Comparison of ENCODE assay signal across 8 cellular contexts in the genomic region with DNA sequence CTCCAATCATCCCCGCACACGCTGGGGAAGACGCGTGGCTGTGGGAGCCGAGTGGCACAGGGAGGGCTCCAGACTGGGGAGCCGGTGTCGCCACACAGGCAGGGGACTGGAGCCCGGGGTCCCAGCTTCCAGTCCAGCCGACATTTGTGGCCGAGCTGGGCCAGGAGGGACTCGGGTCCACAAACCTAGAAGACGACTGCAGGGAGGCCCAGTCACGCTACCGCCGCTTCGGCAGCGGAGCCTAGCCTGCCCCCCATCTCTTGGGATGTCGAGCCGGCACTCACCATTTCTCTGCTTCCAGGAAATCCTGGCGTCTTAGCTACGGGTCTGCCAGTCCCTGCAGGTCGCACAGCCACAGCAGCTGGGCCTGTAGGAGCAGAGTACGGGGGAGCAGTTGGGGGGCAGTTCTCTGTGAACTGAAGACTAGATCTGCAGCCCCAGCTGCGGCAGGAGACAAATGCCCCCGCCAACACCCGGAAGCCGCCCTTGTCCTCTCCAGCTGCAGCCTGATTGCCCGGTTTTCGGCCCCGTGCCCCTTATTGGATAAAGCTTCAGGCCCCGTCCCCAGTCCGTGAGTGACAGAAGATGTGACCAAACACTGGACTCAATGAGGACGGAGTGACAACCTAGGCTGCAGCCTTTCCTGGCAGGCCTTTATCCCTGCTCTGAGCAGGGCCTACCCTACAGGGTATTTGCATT.
DNase-seq lines count a peak whose midpoint lies in the region; ATAC-seq and TF ChIP-seq lines count a peak whose summit lies in the region.

No MANE protein-coding gene starts in this region.

- H3K9me3 ChIP-seq in CD4-positive, alpha-beta memory T cell (ENCODE audit: control insufficient read depth in 1 of 2, low read length in 2 of 2): no peaks in the 10 kb centered on the region
- peaks cover 0 to 5% (median 0%) of the 10 kb centered on the region in 3 donors for H3K9me3 ChIP-seq in adrenal gland (replicated peaks in 1 of 3)
- peaks cover 0 to 12% (median 0%) of the 10 kb centered on the region in 12 donors for H3K9me3 ChIP-seq in heart left ventricle
- H3K9me3 ChIP-seq in prostate gland: no peaks in the 10 kb centered on the region

- H3K27me3 ChIP-seq in CD4-positive, alpha-beta memory T cell (ENCODE audit: insufficient read depth, low read length): no peaks in the 10 kb centered on the region
- H3K27me3 ChIP-seq in adrenal gland (no peaks in the 10 kb centered on the region), heart left ventricle (no peaks in the 10 kb centered on the region), prostate gland (replicated peaks; ENCODE audit: insufficient read depth) (no peaks in the 10 kb centered on the region)

- intact Hi-C loops in CD4-positive, alpha-beta memory T cell (cut with micrococcal nuclease): no loop called here
- intact Hi-C loops in adrenal gland (cut with DNase I) (no loop called here), heart left ventricle (cut with DNase I) (no loop called here), prostate gland (cut with DNase I) (loop anchor here (10.0 kb wide), 1 partner anchor 187 kb away; no protein-coding TSS in a partner anchor)
- intact Hi-C loops in activated CD4-positive, alpha-beta memory T cell treated with anti-CD3 and anti-CD28 coated beads for 36 hours (cut with micrococcal nuclease): no loop called here
- intact Hi-C loops in activated T-helper 1 cell treated with anti-CD3 and anti-CD28 coated beads, Interleukin-12 subunit alpha, Interleukin-12 subunit beta, Interleukin-2, Interleukin-4 antibody, amounts not matched to agents 30 ng/mL and 10 ng/mL and 1 ng/mL, durations not matched to agents 14 hours and 24 hours and 36 hours (cut with micrococcal nuclease): no loop called here

- no peaks in the 10 kb centered on the region for H3K36me3 ChIP-seq in CD4-positive, alpha-beta memory T cell (ENCODE audit: insufficient read depth, low read length)
- H3K36me3 ChIP-seq in adrenal gland (replicated peaks in 1 of 2): no peaks in the 10 kb centered on the region
- no peaks in the 10 kb centered on the region for H3K36me3 ChIP-seq in heart left ventricle
- no peaks in the 10 kb centered on the region for H3K36me3 ChIP-seq in prostate gland

- H3K4me3 Mint-ChIP-seq in CD4-positive, alpha-beta memory T cell: peak overlapping the region in 5 of 8 donors; percentile 24 to 74 (median 67)
- H3K4me3 Mint-ChIP-seq in activated CD4-positive, alpha-beta memory T cell treated with anti-CD3 and anti-CD28 coated beads for 36 hours: no peak overlapping the region
- no peak overlapping the region for H3K4me3 Mint-ChIP-seq in activated T-helper 1 cell treated with anti-CD3 and anti-CD28 coated beads, Interleukin-12 subunit alpha, Interleukin-12 subunit beta, Interleukin-2, Interleukin-4 antibody, amounts not matched to agents 30 ng/mL and 10 ng/mL and 1 ng/mL, durations not matched to agents 14 hours and 24 hours and 36 hours

- no peak overlapping the region for H3K4me3 ChIP-seq in CD4-positive, alpha-beta memory T cell (ENCODE audit: low read length in 2 of 2)
- H3K4me3 ChIP-seq in LNCaP clone FGC (ENCODE audit: low read depth, low read length) (peak overlapping the region; percentile 69), adrenal gland (peak overlapping the region in 2 of 4 donors; percentile 34 to 37), heart left ventricle (peak overlapping the region; percentile 41 to 82 (median 68)), prostate gland (peak overlapping the region; percentile 40 to 42)

- POLR2A ChIA-PET in CD4-positive, alpha-beta memory T cell (lab: Charles Lee; ENCODE audit: partially characterized antibody): interaction anchor here (0.6 kb wide), 1 partner anchor 158 kb away, joined by 3 read pairs; no protein-coding TSS in a partner anchor
- POLR2A ChIA-PET in activated CD4-positive, alpha-beta memory T cell treated with anti-CD3 and anti-CD28 coated beads for 36 hours (lab: Charles Lee): no interaction called here

- H3K27ac ChIP-seq in CD4-positive, alpha-beta memory T cell (ENCODE audit: low read depth, low read length): no peak overlapping the region
- H3K27ac ChIP-seq in adrenal gland (no peak overlapping the region), heart left ventricle (peak overlapping the region in 5 of 12 donors; percentile 0 to 44 (median 11)), prostate gland (no peak overlapping the region)

- peaks cover 0 to 40% (median 15%) of the 10 kb centered on the region in 8 donors for H3K9me3 Mint-ChIP-seq in CD4-positive, alpha-beta memory T cell
- H3K9me3 Mint-ChIP-seq in activated CD4-positive, alpha-beta memory T cell treated with anti-CD3 and anti-CD28 coated beads for 36 hours: peaks cover 13% of the 10 kb centered on the region
- peaks cover 29% of the 10 kb centered on the region for H3K9me3 Mint-ChIP-seq in activated T-helper 1 cell treated with anti-CD3 and anti-CD28 coated beads, Interleukin-12 subunit alpha, Interleukin-12 subunit beta, Interleukin-2, Interleukin-4 antibody, amounts not matched to agents 30 ng/mL and 10 ng/mL and 1 ng/mL, durations not matched to agents 14 hours and 24 hours and 36 hours

- H3K27me3 Mint-ChIP-seq in CD4-positive, alpha-beta memory T cell: peaks cover 0 to 4% of the 10 kb centered on the region in 2 donors
- H3K27me3 Mint-ChIP-seq in activated CD4-positive, alpha-beta memory T cell treated with anti-CD3 and anti-CD28 coated beads for 36 hours: peaks cover 7% of the 10 kb centered on the region
- no peaks in the 10 kb centered on the region for H3K27me3 Mint-ChIP-seq in activated T-helper 1 cell treated with anti-CD3 and anti-CD28 coated beads, Interleukin-12 subunit alpha, Interleukin-12 subunit beta, Interleukin-2, Interleukin-4 antibody, amounts not matched to agents 30 ng/mL and 10 ng/mL and 1 ng/mL, durations not matched to agents 14 hours and 24 hours and 36 hours (ENCODE audit: insufficient read depth)

- DNase-seq in CD4-positive, alpha-beta memory T cell: peak in 3 of 5 donors; percentile 4 to 18 (median 15)
- peak; percentile 90 for DNase-seq in LNCaP clone FGC (ENCODE audit: low read depth)
- DNase-seq in adrenal gland: peak; percentile 65 to 95 (median 83)
- DNase-seq in heart left ventricle: peak; percentile 78 to 93 (median 92)
- peak; percentile 78 for DNase-seq in prostate gland (ENCODE audit: low spot score)
- DNase-seq in activated CD4-positive, alpha-beta memory T cell treated with anti-CD3 and anti-CD28 coated beads for 36 hours: no peak
- DNase-seq in activated T-helper 1 cell treated with anti-CD3 and anti-CD28 coated beads, Interleukin-12 subunit alpha, Interleukin-12 subunit beta, Interleukin-2, Interleukin-4 antibody, amounts not matched to agents 30 ng/mL and 10 ng/mL and 1 ng/mL, durations not matched to agents 14 hours and 24 hours and 36 hours (ENCODE audit: low spot score): no peak

- no peaks in the 10 kb centered on the region for H3K4me1 ChIP-seq in CD4-positive, alpha-beta memory T cell (ENCODE audit: insufficient read depth, low read length)
- H3K4me1 ChIP-seq in adrenal gland (replicated peaks in 1 of 2): no peaks in the 10 kb centered on the region
- H3K4me1 ChIP-seq in heart left ventricle: peaks cover 0 to 7% (median 0%) of the 10 kb centered on the region in 12 donors
- H3K4me1 ChIP-seq in prostate gland (replicated peaks): no peaks in the 10 kb centered on the region

- TF ChIP-seq POLR2A in adrenal gland (IDR thresholded peaks at IDR 0.05) (peak in 1 of 2 donors; percentile 55), heart left ventricle (IDR thresholded peaks at IDR 0.05) (no peak), prostate gland (IDR thresholded peaks at IDR 0.05) (no peak)

- ATAC-seq in GM21390 (IDR thresholded peaks at IDR 0.05; ENCODE audit: unreplicated experiment): peak; percentile 81
- peak; percentile 99 to 100 (median 100) for ATAC-seq in heart left ventricle

- 0 to 13% (median 4%) methylated on average over 4 to 33 of the region's 33 CpGs for WGBS in adrenal gland, 4 donors
- 4 to 20% (median 9%) methylated on average over 23 to 33 of the region's 33 CpGs for WGBS in heart left ventricle, 4 donors
- WGBS in prostate gland: 6% methylated on average over 20 of the region's 33 CpGs

- peaks cover 2 to 3% of the 10 kb centered on the region in 2 donors for H3K36me3 Mint-ChIP-seq in CD4-positive, alpha-beta memory T cell
- no peaks in the 10 kb centered on the region for H3K36me3 Mint-ChIP-seq in activated CD4-positive, alpha-beta memory T cell treated with anti-CD3 and anti-CD28 coated beads for 36 hours
- H3K36me3 Mint-ChIP-seq in activated T-helper 1 cell treated with anti-CD3 and anti-CD28 coated beads, Interleukin-12 subunit alpha, Interleukin-12 subunit beta, Interleukin-2, Interleukin-4 antibody, amounts not matched to agents 30 ng/mL and 10 ng/mL and 1 ng/mL, durations not matched to agents 14 hours and 24 hours and 36 hours (ENCODE audit: low read depth): no peaks in the 10 kb centered on the region

- CTCF ChIA-PET in CD4-positive, alpha-beta memory T cell (lab: Charles Lee; ENCODE audit: partially characterized antibody): no interaction called here
- CTCF ChIA-PET in activated CD4-positive, alpha-beta memory T cell treated with anti-CD3 and anti-CD28 coated beads for 36 hours (lab: Charles Lee): no interaction called here

- no peak overlapping the region for H3K27ac Mint-ChIP-seq in CD4-positive, alpha-beta memory T cell
- H3K27ac Mint-ChIP-seq in activated CD4-positive, alpha-beta memory T cell treated with anti-CD3 and anti-CD28 coated beads for 36 hours: no peak overlapping the region
- H3K27ac Mint-ChIP-seq in activated T-helper 1 cell treated with anti-CD3 and anti-CD28 coated beads, Interleukin-12 subunit alpha, Interleukin-12 subunit beta, Interleukin-2, Interleukin-4 antibody, amounts not matched to agents 30 ng/mL and 10 ng/mL and 1 ng/mL, durations not matched to agents 14 hours and 24 hours and 36 hours: no peak overlapping the region

- H3K4me1 Mint-ChIP-seq in CD4-positive, alpha-beta memory T cell: peaks cover 0 to 3% (median 0%) of the 10 kb centered on the region in 4 donors
- no peaks in the 10 kb centered on the region for H3K4me1 Mint-ChIP-seq in activated CD4-positive, alpha-beta memory T cell treated with anti-CD3 and anti-CD28 coated beads for 36 hours (ENCODE audit: low read depth)
- H3K4me1 Mint-ChIP-seq in activated T-helper 1 cell treated with anti-CD3 and anti-CD28 coated beads, Interleukin-12 subunit alpha, Interleukin-12 subunit beta, Interleukin-2, Interleukin-4 antibody, amounts not matched to agents 30 ng/mL and 10 ng/mL and 1 ng/mL, durations not matched to agents 14 hours and 24 hours and 36 hours (ENCODE audit: low read depth): no peaks in the 10 kb centered on the region

- TF ChIP-seq CTCF in LNCaP clone FGC (IDR thresholded peaks at IDR 0.05; ENCODE audit: control insufficient read depth, extremely low read depth, insufficient read depth): no peak
- no peak for TF ChIP-seq CTCF in adrenal gland (IDR thresholded peaks at IDR 0.05)
- no peak for TF ChIP-seq CTCF in heart left ventricle (IDR thresholded peaks at IDR 0.05)
- no peak for TF ChIP-seq CTCF in prostate gland (IDR thresholded peaks at IDR 0.05)

Comparison
In these comparisons a context has a peak if more than half of its experiments do, and no peak if none do; other contexts are left out.
1. DNase-seq: peak in CD4-positive, alpha-beta memory T cell (3 of 5), LNCaP clone FGC (single experiment), adrenal gland (7 of 7), heart left ventricle (5 of 5) and prostate gland (single experiment); none in activated CD4-positive, alpha-beta memory T cell treated with anti-CD3 and anti-CD28 coated beads for 36 hours (single experiment) and activated T-helper 1 cell treated with anti-CD3 and anti-CD28 coated beads, Interleukin-12 subunit alpha, Interleukin-12 subunit beta, Interleukin-2, Interleukin-4 antibody, amounts not matched to agents 30 ng/mL and 10 ng/mL and 1 ng/mL, durations not matched to agents 14 hours and 24 hours and 36 hours (single experiment).
2. H3K4me3 ChIP-seq: peak in LNCaP clone FGC (single experiment), heart left ventricle (12 of 12) and prostate gland (2 of 2); none in CD4-positive, alpha-beta memory T cell (0 of 2).
3. H3K4me3 Mint-ChIP-seq: peak in CD4-positive, alpha-beta memory T cell (5 of 8); none in activated CD4-positive, alpha-beta memory T cell treated with anti-CD3 and anti-CD28 coated beads for 36 hours (single experiment) and activated T-helper 1 cell treated with anti-CD3 and anti-CD28 coated beads, Interleukin-12 subunit alpha, Interleukin-12 subunit beta, Interleukin-2, Interleukin-4 antibody, amounts not matched to agents 30 ng/mL and 10 ng/mL and 1 ng/mL, durations not matched to agents 14 hours and 24 hours and 36 hours (single experiment).